Comparison of ENCODE assay signal across 29 cellular contexts in genomic region chr2:99858951-99859596, GRCh38.
A peak's percentile ranks its signal among the peaks of the same experiment; 100 is the strongest.
DNase-seq lines count a peak whose midpoint lies in the region; ATAC-seq, FAIRE-seq and TF ChIP-seq lines count a peak whose summit lies in the region.
"Had no signal": no experiment of that assay in that cellular context is flagged by ENCODE, and none has a peak within 500 bp of the region (broad histone marks: within the 10 kb centered on the region; RNA-seq: fewer than 3 reads in every experiment).

No MANE protein-coding gene starts in this region.

- H3K4me1 Mint-ChIP-seq in activated naive CD4-positive, alpha-beta T cell treated with anti-CD3 and anti-CD28 coated beads, Interleukin-2, amount 50 U/mL, for 24 hours = peaks cover 30% of the 10 kb centered on the region
- H3K4me1 Mint-ChIP-seq in astrocyte (ENCODE audit: low read depth, unreplicated experiment) = peaks cover 28% of the 10 kb centered on the region
- peaks cover 36 to 79% of the 10 kb centered on the region in 2 donors for H3K4me1 Mint-ChIP-seq in stimulated activated naive B cell treated with anti-CD40 and anti-IgM and Interleukin-4, amounts not matched to agents 10 μg/mL and 1 μg/mL and 100 μg/mL, for 72 hours

- ATAC-seq in stimulated activated naive B cell treated with anti-CD40 and anti-IgM and Interleukin-4, amounts not matched to agents 10 μg/mL and 1 μg/mL and 100 μg/mL, for 72 hours (replicated peaks) = no peak
- ATAC-seq: activated CD8-positive, alpha-beta T cell treated with anti-CD3 and anti-CD28 coated beads for 36 hours; foreskin keratinocyte; left colon; stimulated activated naive CD8-positive, alpha-beta T cell treated with anti-CD3 and anti-CD28 coated beads, Interleukin-15, amount 100 ng/mL, for 72 hours; T-helper 17 cell had no signal

- TF ChIP-seq CTCF in astrocyte (IDR thresholded peaks at IDR 0.05; ENCODE audit: insufficient read depth, low read depth, low read length) = no peak
- TF ChIP-seq CTCF in fibroblast of the aortic adventitia (IDR thresholded peaks at IDR 0.05; ENCODE audit: insufficient read depth, low read length) = no peak

- peak overlapping the region; percentile 41 for H3K27ac Mint-ChIP-seq in activated naive CD4-positive, alpha-beta T cell treated with anti-CD3 and anti-CD28 coated beads, Interleukin-2, amount 50 U/mL, for 24 hours
- H3K27ac Mint-ChIP-seq in astrocyte (ENCODE audit: unreplicated experiment) = no peak overlapping the region
- no peak overlapping the region for H3K27ac Mint-ChIP-seq in stimulated activated naive B cell treated with anti-CD40 and anti-IgM and Interleukin-4, amounts not matched to agents 10 μg/mL and 1 μg/mL and 100 μg/mL, for 72 hours
- H3K27ac Mint-ChIP-seq: activated CD8-positive, alpha-beta T cell treated with anti-CD3 and anti-CD28 coated beads for 36 hours; activated naive CD8-positive, alpha-beta T cell; activated T-helper 2 cell treated with anti-CD3 and anti-CD28 coated beads, Interferon-gamma antibody, Interleukin-2, Interleukin-4, amounts not matched to agents 10 μg/mL and 5 μg/mL and 100 μg/mL, durations not matched to agents 14 hours and 24 hours and 36 hours; stimulated activated naive CD8-positive, alpha-beta T cell treated with anti-CD3 and anti-CD28 coated beads, Interleukin-15, amount 100 ng/mL, for 72 hours; T-helper 17 cell had no signal

- H3K36me3 Mint-ChIP-seq in activated naive CD4-positive, alpha-beta T cell treated with anti-CD3 and anti-CD28 coated beads, Interleukin-2, amount 50 U/mL, for 24 hours = peaks cover 18% of the 10 kb centered on the region
- H3K36me3 Mint-ChIP-seq in astrocyte (ENCODE audit: low read depth, unreplicated experiment) = peaks cover 5% of the 10 kb centered on the region
- H3K36me3 Mint-ChIP-seq in stimulated activated naive B cell treated with anti-CD40 and anti-IgM and Interleukin-4, amounts not matched to agents 10 μg/mL and 1 μg/mL and 100 μg/mL, for 72 hours = peaks cover 10 to 34% of the 10 kb centered on the region in 2 donors
- H3K36me3 Mint-ChIP-seq: activated naive CD8-positive, alpha-beta T cell had no signal

- H3K9me3 Mint-ChIP-seq in activated naive CD4-positive, alpha-beta T cell treated with anti-CD3 and anti-CD28 coated beads, Interleukin-2, amount 50 U/mL, for 24 hours = no peaks in the 10 kb centered on the region
- H3K9me3 Mint-ChIP-seq in astrocyte (ENCODE audit: unreplicated experiment) = no peaks in the 10 kb centered on the region
- H3K9me3 Mint-ChIP-seq in stimulated activated naive B cell treated with anti-CD40 and anti-IgM and Interleukin-4, amounts not matched to agents 10 μg/mL and 1 μg/mL and 100 μg/mL, for 72 hours = peaks cover 0 to 1% of the 10 kb centered on the region in 2 donors
- H3K9me3 Mint-ChIP-seq: activated CD8-positive, alpha-beta T cell treated with anti-CD3 and anti-CD28 coated beads for 36 hours; activated T-helper 2 cell treated with anti-CD3 and anti-CD28 coated beads, Interferon-gamma antibody, Interleukin-2, Interleukin-4, amounts not matched to agents 10 μg/mL and 5 μg/mL and 100 μg/mL, durations not matched to agents 14 hours and 24 hours and 36 hours; stimulated activated naive CD8-positive, alpha-beta T cell treated with anti-CD3 and anti-CD28 coated beads, Interleukin-15, amount 100 ng/mL, for 72 hours had no signal

- H3K36me3 ChIP-seq in astrocyte (ENCODE audit: insufficient read depth, low read length) = no peaks in the 10 kb centered on the region
- H3K36me3 ChIP-seq: BE2C, brain microvascular endothelial cell, tibial nerve had no signal

- FAIRE-seq in astrocyte (lab: Jason Lieb, UNC) (no peak), frontal cortex (lab: Jason Lieb, UNC) (no peak)

- H3K4me3 Mint-ChIP-seq in activated naive CD4-positive, alpha-beta T cell treated with anti-CD3 and anti-CD28 coated beads, Interleukin-2, amount 50 U/mL, for 24 hours = no peak overlapping the region
- H3K4me3 Mint-ChIP-seq in astrocyte (ENCODE audit: unreplicated experiment) = no peak overlapping the region
- H3K4me3 Mint-ChIP-seq in stimulated activated naive B cell treated with anti-CD40 and anti-IgM and Interleukin-4, amounts not matched to agents 10 μg/mL and 1 μg/mL and 100 μg/mL, for 72 hours = no peak overlapping the region
- H3K4me3 Mint-ChIP-seq: activated CD8-positive, alpha-beta T cell treated with anti-CD3 and anti-CD28 coated beads for 36 hours; activated naive CD8-positive, alpha-beta T cell; stimulated activated naive CD8-positive, alpha-beta T cell treated with anti-CD3 and anti-CD28 coated beads, Interleukin-15, amount 100 ng/mL, for 72 hours; T-helper 17 cell had no signal

- H3K9me3 ChIP-seq in astrocyte (ENCODE audit: insufficient read depth, low read depth, low read length) = no peaks in the 10 kb centered on the region
- H3K9me3 ChIP-seq: BE2C had no signal

- no peaks in the 10 kb centered on the region for H3K27me3 Mint-ChIP-seq in activated naive CD4-positive, alpha-beta T cell treated with anti-CD3 and anti-CD28 coated beads, Interleukin-2, amount 50 U/mL, for 24 hours
- no peaks in the 10 kb centered on the region for H3K27me3 Mint-ChIP-seq in astrocyte (ENCODE audit: low read depth, unreplicated experiment)
- H3K27me3 Mint-ChIP-seq in stimulated activated naive B cell treated with anti-CD40 and anti-IgM and Interleukin-4, amounts not matched to agents 10 μg/mL and 1 μg/mL and 100 μg/mL, for 72 hours = no peaks in the 10 kb centered on the region
- H3K27me3 Mint-ChIP-seq: activated CD8-positive, alpha-beta T cell treated with anti-CD3 and anti-CD28 coated beads for 36 hours; activated naive CD8-positive, alpha-beta T cell; stimulated activated naive CD8-positive, alpha-beta T cell treated with anti-CD3 and anti-CD28 coated beads, Interleukin-15, amount 100 ng/mL, for 72 hours had no signal

- no peaks in the 10 kb centered on the region for H3K79me2 ChIP-seq in astrocyte (ENCODE audit: insufficient read depth, low read length)

- no peak overlapping the region for H3K27ac ChIP-seq in astrocyte (ENCODE audit: low read depth, low read length)
- H3K27ac ChIP-seq: brain microvascular endothelial cell, foreskin keratinocyte, SK-N-MC, tibial nerve had no signal

- peaks cover 40% of the 10 kb centered on the region for H3K4me1 ChIP-seq in astrocyte (ENCODE audit: insufficient read depth, low read length)
- H3K4me1 ChIP-seq: BE2C, foreskin keratinocyte had no signal

- H3K27me3 ChIP-seq in astrocyte (ENCODE audit: insufficient read depth, low read length) = no peaks in the 10 kb centered on the region
- H3K27me3 ChIP-seq: BE2C, brain microvascular endothelial cell, foreskin keratinocyte, tibial nerve had no signal

- no peak overlapping the region for H2AFZ ChIP-seq in astrocyte (ENCODE audit: low read depth, low read length)

- no peaks in the 10 kb centered on the region for H4K20me1 ChIP-seq in astrocyte (ENCODE audit: insufficient read depth, low read length)

- H3K4me3 ChIP-seq in astrocyte (ENCODE audit: insufficient read depth, low read depth, low read length) (no peak overlapping the region), fibroblast of the aortic adventitia (ENCODE audit: low read depth, low read length) (no peak overlapping the region)
- H3K4me3 ChIP-seq: SK-N-MC, tibial nerve had no signal

- DNase-seq in activated naive CD4-positive, alpha-beta T cell treated with Interleukin-2 at 50 U/mL for 16 hours = no peak
- DNase-seq in astrocyte (ENCODE audit: low read depth) = peak; percentile 93
- peak; percentile 77 for DNase-seq in fibroblast of the aortic adventitia (ENCODE audit: low read depth)
- DNase-seq in superior temporal gyrus (ENCODE audit: extremely low spot score) = peak; percentile 55
- no peak for DNase-seq in frontal cortex (ENCODE audit: low spot score in 2 of 2)
- DNase-seq in stimulated activated naive B cell treated with anti-CD40 and anti-IgM and Interleukin-4, amounts not matched to agents 10 μg/mL and 1 μg/mL and 100 μg/mL, for 72 hours = no peak
- no peak for DNase-seq in NOMO-1 treated with DMSO at 0.1 percent for 48 hours (lab: John Stamatoyannopoulos, UW; ENCODE audit: unreplicated experiment)
- DNase-seq: 8988T; activated CD4-positive, CD25-positive, alpha-beta regulatory T cell treated with anti-CD3 and anti-CD28 coated beads, Interleukin-2, amount 50 U/mL, for 72 hours; activated CD8-positive, alpha-beta T cell treated with anti-CD3 and anti-CD28 coated beads for 36 hours; BE2C; brain microvascular endothelial cell; COR-L47; DMS53; effector CD4-positive, alpha-beta T cell; foreskin keratinocyte; GF-D8; Kasumi-1; left colon; mesenchymal stem cell; NCI-H1694; NCI-H510A; stimulated activated naive CD8-positive, alpha-beta T cell treated with anti-CD3 and anti-CD28 coated beads, Interleukin-15, amount 100 ng/mL, for 72 hours; T-helper 17 cell had no signal

- H3K4me2 ChIP-seq in astrocyte (ENCODE audit: low read length) = peak overlapping the region; percentile 39

- no peak overlapping the region for H3K9ac ChIP-seq in astrocyte (ENCODE audit: low read length)

Comparison
In these comparisons a context has a peak if more than half of its experiments do, and no peak if none do; other contexts are left out.
1. DNase-seq: peak in astrocyte (single experiment), fibroblast of the aortic adventitia (single experiment) and superior temporal gyrus (single experiment); none in activated naive CD4-positive, alpha-beta T cell treated with Interleukin-2 at 50 U/mL for 16 hours (single experiment), frontal cortex (0 of 2), stimulated activated naive B cell treated with anti-CD40 and anti-IgM and Interleukin-4, amounts not matched to agents 10 μg/mL and 1 μg/mL and 100 μg/mL, for 72 hours (single experiment) and NOMO-1 treated with DMSO at 0.1 percent for 48 hours (single experiment).